ENCODE assay signal across 8 cellular contexts in genomic region chr11:68002575-68002942, GRCh38. TPM values are rescaled to one million over a fixed set of nuclear protein-coding genes. Genes with fewer than 3 reads are reported as not detected.
DNase-seq lines count a peak whose midpoint lies in the region; ATAC-seq and TF ChIP-seq lines count a peak whose summit lies in the region.

No MANE protein-coding gene starts in this region.

- no peaks in the 10 kb centered on the region for H3K36me3 Mint-ChIP-seq in activated T-helper 2 cell treated with anti-CD3 and anti-CD28 coated beads, Interferon-gamma antibody, Interleukin-2, Interleukin-4, amounts not matched to agents 10 μg/mL and 5 μg/mL and 100 μg/mL, durations not matched to agents 14 hours and 24 hours and 36 hours (ENCODE audit: low read depth)
- no peaks in the 10 kb centered on the region for H3K36me3 Mint-ChIP-seq in neural crest cell (ENCODE audit: low read depth)

- TF ChIP-seq CTCF in neural crest cell (conservative IDR thresholded peaks at IDR 0.05): no peak

- DNase-seq in activated T-helper 2 cell treated with anti-CD3 and anti-CD28 coated beads, Interferon-gamma antibody, Interleukin-2, Interleukin-4, amounts not matched to agents 10 μg/mL and 5 μg/mL and 100 μg/mL, durations not matched to agents 14 hours and 24 hours and 36 hours (ENCODE audit: low spot score): no peak
- DNase-seq in neural crest cell (ENCODE audit: low read depth, low spot score) (no peak), COLO829 (ENCODE audit: low spot score) (no peak), HuH-7 (ENCODE audit: low spot score) (no peak), NCI-H1417 treated with DMSO at 0.1 percent for 48 hours (lab: John Stamatoyannopoulos, UW) (no peak)
- DNase-seq in activated CD4-positive, alpha-beta T cell treated with anti-CD3 and anti-CD28 coated beads for 4 hours: no peak

- H3K27ac Mint-ChIP-seq in activated T-helper 2 cell treated with anti-CD3 and anti-CD28 coated beads, Interferon-gamma antibody, Interleukin-2, Interleukin-4, amounts not matched to agents 10 μg/mL and 5 μg/mL and 100 μg/mL, durations not matched to agents 14 hours and 24 hours and 36 hours: no peak overlapping the region
- H3K27ac Mint-ChIP-seq in neural crest cell (ENCODE audit: unreplicated experiment): no peak overlapping the region

- peak; percentile 47 for TF ChIP-seq POLR2A in GM18526 (IDR thresholded peaks at IDR 0.05; ENCODE audit: extremely low read depth, insufficient read length)

- intact Hi-C loops in activated T-helper 2 cell treated with anti-CD3 and anti-CD28 coated beads, Interferon-gamma antibody, Interleukin-2, Interleukin-4, amounts not matched to agents 10 μg/mL and 5 μg/mL and 100 μg/mL, durations not matched to agents 14 hours and 24 hours and 36 hours (cut with micrococcal nuclease): no loop called here

- no peaks in the 10 kb centered on the region for H3K27me3 Mint-ChIP-seq in activated T-helper 2 cell treated with anti-CD3 and anti-CD28 coated beads, Interferon-gamma antibody, Interleukin-2, Interleukin-4, amounts not matched to agents 10 μg/mL and 5 μg/mL and 100 μg/mL, durations not matched to agents 14 hours and 24 hours and 36 hours (ENCODE audit: low read depth)
- H3K27me3 Mint-ChIP-seq in neural crest cell (ENCODE audit: low read depth): peaks cover 39% of the 10 kb centered on the region

- no peaks in the 10 kb centered on the region for H3K9me3 Mint-ChIP-seq in activated T-helper 2 cell treated with anti-CD3 and anti-CD28 coated beads, Interferon-gamma antibody, Interleukin-2, Interleukin-4, amounts not matched to agents 10 μg/mL and 5 μg/mL and 100 μg/mL, durations not matched to agents 14 hours and 24 hours and 36 hours
- no peaks in the 10 kb centered on the region for H3K9me3 Mint-ChIP-seq in neural crest cell

- peak overlapping the region; percentile 78 for H3K4me3 Mint-ChIP-seq in activated T-helper 2 cell treated with anti-CD3 and anti-CD28 coated beads, Interferon-gamma antibody, Interleukin-2, Interleukin-4, amounts not matched to agents 10 μg/mL and 5 μg/mL and 100 μg/mL, durations not matched to agents 14 hours and 24 hours and 36 hours (ENCODE audit: low read depth)
- H3K4me3 Mint-ChIP-seq in neural crest cell: peak overlapping the region; percentile 75

- H3K4me1 Mint-ChIP-seq in activated T-helper 2 cell treated with anti-CD3 and anti-CD28 coated beads, Interferon-gamma antibody, Interleukin-2, Interleukin-4, amounts not matched to agents 10 μg/mL and 5 μg/mL and 100 μg/mL, durations not matched to agents 14 hours and 24 hours and 36 hours (ENCODE audit: low read depth): peaks cover 21% of the 10 kb centered on the region
- H3K4me1 Mint-ChIP-seq in neural crest cell: peaks cover 4% of the 10 kb centered on the region

- ATAC-seq in HG03066 (IDR thresholded peaks at IDR 0.05; ENCODE audit: low read depth, unreplicated experiment): peak; percentile 21

RNA-seq across cellular contexts. Expression of gene UNC93B1, which starts 1.3 kb away (rescaled TPM):
- 12.3 and 14.1 TPM in 2 replicates for total RNA-seq in activated T-helper 2 cell treated with anti-CD3 and anti-CD28 coated beads, Interferon-gamma antibody, Interleukin-2, Interleukin-4, amounts not matched to agents 10 μg/mL and 5 μg/mL and 100 μg/mL, durations not matched to agents 14 hours and 24 hours and 36 hours
- 3.9 and 4.3 TPM in 2 replicates for total RNA-seq in neural crest cell

RNA-seq across cellular contexts. Expression of gene ALDH3B1, which starts 7.6 kb away (rescaled TPM):
- not detected in 2 replicates for total RNA-seq in activated T-helper 2 cell treated with anti-CD3 and anti-CD28 coated beads, Interferon-gamma antibody, Interleukin-2, Interleukin-4, amounts not matched to agents 10 μg/mL and 5 μg/mL and 100 μg/mL, durations not matched to agents 14 hours and 24 hours and 36 hours
- total RNA-seq in neural crest cell: 0.23 and 0.35 TPM in 2 replicates

RNA-seq across cellular contexts. Expression of gene NDUFS8, which starts 27.9 kb away (rescaled TPM):
- total RNA-seq in activated T-helper 2 cell treated with anti-CD3 and anti-CD28 coated beads, Interferon-gamma antibody, Interleukin-2, Interleukin-4, amounts not matched to agents 10 μg/mL and 5 μg/mL and 100 μg/mL, durations not matched to agents 14 hours and 24 hours and 36 hours: 125 and 139 TPM in 2 replicates
- 150 and 155 TPM in 2 replicates for total RNA-seq in neural crest cell

RNA-seq across cellular contexts. Expression of gene TCIRG1, which starts 36.3 kb away (rescaled TPM):
- total RNA-seq in activated T-helper 2 cell treated with anti-CD3 and anti-CD28 coated beads, Interferon-gamma antibody, Interleukin-2, Interleukin-4, amounts not matched to agents 10 μg/mL and 5 μg/mL and 100 μg/mL, durations not matched to agents 14 hours and 24 hours and 36 hours: 148 and 154 TPM in 2 replicates
- 8.1 and 10.2 TPM in 2 replicates for total RNA-seq in neural crest cell
